Comparison of ENCODE assay signal across 11 cellular contexts in genomic region chr9:99134893-99135341, GRCh38. TPM values are rescaled to one million over a fixed set of nuclear protein-coding genes. Genes with fewer than 3 reads are reported as not detected.
DNase-seq lines count a peak whose midpoint lies in the region; ATAC-seq, FAIRE-seq and TF ChIP-seq lines count a peak whose summit lies in the region.
"Had no signal": no experiment of that assay in that cellular context is flagged by ENCODE, and none has a peak within 500 bp of the region (broad histone marks: within the 10 kb centered on the region; RNA-seq: fewer than 3 reads in every experiment).

No MANE protein-coding gene starts in this region.

- H3K9me3 ChIP-seq in BLaER1 treated with 17β-estradiol and CSF1 and Interleukin-3, amounts not matched to agents 10 nM and 100 nM (replicated peaks in 1 of 11): no peaks in the 10 kb centered on the region
- no peaks in the 10 kb centered on the region for H3K9me3 ChIP-seq in keratinocyte (ENCODE audit: control insufficient read depth, low read depth, low read length)

- no peaks in the 10 kb centered on the region for H3K9me3 Mint-ChIP-seq in activated naive CD4-positive, alpha-beta T cell treated with anti-CD3 and anti-CD28 coated beads, Interleukin-2, amount 50 U/mL, for 72 hours
- H3K9me3 Mint-ChIP-seq: IgD-negative memory B cell had no signal

- H3K79me2 ChIP-seq in keratinocyte (ENCODE audit: control insufficient read depth, insufficient read depth, low read length): peaks cover 7% of the 10 kb centered on the region

- peaks cover 5 to 70% (median 54%) of the 10 kb centered on the region in 11 experiments; a peak in 19 of 22 replicates for H3K36me3 ChIP-seq in BLaER1 treated with 17β-estradiol and CSF1 and Interleukin-3, amounts not matched to agents 10 nM and 100 nM
- peaks cover 3 to 23% of the 10 kb centered on the region in 2 experiments for H3K36me3 ChIP-seq in keratinocyte (ENCODE audit: control insufficient read depth in 2 of 2, extremely low read depth in 1 of 2, insufficient read depth in 2 of 2, low read length in 2 of 2)

- H3K9me1 ChIP-seq in keratinocyte (ENCODE audit: control insufficient read depth, extremely low read depth, insufficient read depth, low read length): no peaks in the 10 kb centered on the region

- no peak overlapping the region for H3K4me3 ChIP-seq in BLaER1 treated with 17β-estradiol and CSF1 and Interleukin-3, amounts not matched to agents 10 nM and 100 nM
- H3K4me3 ChIP-seq in keratinocyte (ENCODE audit: control insufficient read depth in 2 of 3, extremely low read depth in 1 of 3, insufficient read depth in 2 of 3, low read depth in 1 of 3, low read length in 3 of 3): no peak overlapping the region

- peaks cover 51 to 90% (median 77%) of the 10 kb centered on the region in 10 experiments for H3K4me1 ChIP-seq in BLaER1 treated with 17β-estradiol and CSF1 and Interleukin-3, amounts not matched to agents 10 nM and 100 nM
- H3K4me1 ChIP-seq in keratinocyte (ENCODE audit: control insufficient read depth, extremely low read depth, insufficient read depth, low read length): peaks cover 17% of the 10 kb centered on the region

- DNase-seq in H54 (ENCODE audit: insufficient read length, low spot score): no peak
- no peak for DNase-seq in activated naive CD4-positive, alpha-beta T cell treated with anti-CD3 and anti-CD28 coated beads, Interleukin-2, amount 50 U/mL, for 72 hours (ENCODE audit: low spot score in 2 of 2)
- no peak for DNase-seq in keratinocyte (ENCODE audit: low read depth, low spot score)
- no peak for DNase-seq in HUDEP-2 (lab: John Stamatoyannopoulos, UW; ENCODE audit: unreplicated experiment in 76 of 76)
- DNase-seq in NCI-H345 (lab: John Stamatoyannopoulos, UW): no peak
- DNase-seq: head of caudate nucleus, Right ventricle myocardium superior had no signal

- no peak overlapping the region for H3K27ac Mint-ChIP-seq in activated naive CD4-positive, alpha-beta T cell treated with anti-CD3 and anti-CD28 coated beads, Interleukin-2, amount 50 U/mL, for 72 hours

- H3K27ac ChIP-seq in BLaER1 treated with 17β-estradiol and CSF1 and Interleukin-3, amounts not matched to agents 10 nM and 100 nM: peak overlapping the region in 8 of 11 experiments; percentile 10 to 86 (median 66); a peak in 16 of 22 replicates
- no peak overlapping the region for H3K27ac ChIP-seq in keratinocyte (ENCODE audit: control insufficient read depth, insufficient read depth, low read length)

- H3K36me3 Mint-ChIP-seq in activated naive CD4-positive, alpha-beta T cell treated with anti-CD3 and anti-CD28 coated beads, Interleukin-2, amount 50 U/mL, for 72 hours: peaks cover 0 to 11% of the 10 kb centered on the region in 2 donors

- peak overlapping the region in 1 of 11 experiments; percentile 18; a peak in 1 of 22 replicates for H3K9ac ChIP-seq in BLaER1 treated with 17β-estradiol and CSF1 and Interleukin-3, amounts not matched to agents 10 nM and 100 nM
- H3K9ac ChIP-seq in keratinocyte (ENCODE audit: control insufficient read depth, extremely low read depth, insufficient read depth, low read length): no peak overlapping the region

- H2AFZ ChIP-seq in keratinocyte (ENCODE audit: control insufficient read depth, low read length): no peak overlapping the region

- H3K4me2 ChIP-seq in BLaER1 treated with 17β-estradiol and CSF1 and Interleukin-3, amounts not matched to agents 10 nM and 100 nM: peak overlapping the region; percentile 38 to 88 (median 78)
- H3K4me2 ChIP-seq in keratinocyte (ENCODE audit: control insufficient read depth, extremely low read depth, insufficient read depth, low read depth, low read length): no peak overlapping the region

- FAIRE-seq in H54 (lab: Jason Lieb, UNC) (peak; percentile 88), keratinocyte (lab: Jason Lieb, UNC) (peak; percentile 13)

- peak; percentile 42 to 52 for ATAC-seq in activated naive CD4-positive, alpha-beta T cell treated with anti-CD3 and anti-CD28 coated beads, Interleukin-2, amount 50 U/mL, for 72 hours
- ATAC-seq in GM21576 (IDR thresholded peaks at IDR 0.05; ENCODE audit: unreplicated experiment) (no peak), HG03159 (IDR thresholded peaks at IDR 0.05; ENCODE audit: unreplicated experiment) (no peak)

- no peak for TF ChIP-seq POLR2A in H54 (IDR thresholded peaks at IDR 0.05; ENCODE audit: low read depth, low read length)

- H3K27me3 ChIP-seq in BLaER1 treated with 17β-estradiol and CSF1 and Interleukin-3, amounts not matched to agents 10 nM and 100 nM: no peaks in the 10 kb centered on the region
- H3K27me3 ChIP-seq in keratinocyte (ENCODE audit: control insufficient read depth, extremely low read depth, insufficient read depth, low read length): no peaks in the 10 kb centered on the region

- dilution Hi-C loops in keratinocyte (cut with MboI; ENCODE audit: extremely low pct_ligation_motif_present, low sequenced_read_pairs): no loop called here

- H4K20me1 ChIP-seq in BLaER1 treated with 17β-estradiol and CSF1 and Interleukin-3, amounts not matched to agents 10 nM and 100 nM: peaks cover 4 to 100% (median 16%) of the 10 kb centered on the region in 11 experiments; a peak in 17 of 22 replicates
- no peaks in the 10 kb centered on the region for H4K20me1 ChIP-seq in keratinocyte (ENCODE audit: control insufficient read depth, extremely low read depth, insufficient read depth, low read length)

- no peak for TF ChIP-seq CTCF in keratinocyte (optimal IDR thresholded peaks at IDR 0.05 in 1 of 3, IDR thresholded peaks at IDR 0.05 in 1 of 3, conservative IDR thresholded peaks at IDR 0.05 in 1 of 3; ENCODE audit: extremely low read depth in 1 of 3, insufficient read depth in 2 of 3, low read length in 3 of 3)

RNA-seq across cellular contexts. Expression of gene TGFBR1, which starts 30.0 kb away (rescaled TPM):
- 10 to 100 TPM; 13.4 to 23.4 TPM for total RNA-seq in activated naive CD4-positive, alpha-beta T cell treated with anti-CD3 and anti-CD28 coated beads, Interleukin-2, amount 50 U/mL, for 72 hours
- polyA plus RNA-seq in keratinocyte: 41.6 to 55.0 TPM (median 49.7 TPM) in 3 replicates
- polyA plus RNA-seq in keratinocyte (2011; ENCODE audit: low read depth): 21.0 TPM
- polyA plus RNA-seq in keratinocyte (2011; cell fraction: cytosol; rRNA removed): 20.7 and 45.7 TPM in 2 replicates
- polyA plus RNA-seq in keratinocyte (2011; cell fraction: nucleus; rRNA removed): 57.9 and 67.1 TPM in 2 replicates
- polyA plus RNA-seq in keratinocyte (2012; ENCODE audit: low replicate concordance): 18.8 and 28.4 TPM in 2 replicates
- polyA minus RNA-seq in keratinocyte: 135 to 193 TPM (median 184 TPM) in 3 replicates
- 57.6 TPM for polyA minus RNA-seq in keratinocyte (2011; cell fraction: cytosol; rRNA and poly(A)+ RNA removed)
- polyA minus RNA-seq in keratinocyte (2011; cell fraction: nucleus; rRNA and poly(A)+ RNA removed): 74.4 and 239 TPM in 2 replicates

Comparison
In these comparisons a context has a peak if more than half of its experiments do, and no peak if none do; other contexts are left out.
1. ATAC-seq: peak in activated naive CD4-positive, alpha-beta T cell treated with anti-CD3 and anti-CD28 coated beads, Interleukin-2, amount 50 U/mL, for 72 hours (2 of 2); none in GM21576 (single experiment) and HG03159 (single experiment).